In genomic region chr9:470041-470781, GRCh38 we compare ENCODE assay signal across 8 cellular contexts. TPM values are rescaled to one million over a fixed set of nuclear protein-coding genes. Genes with fewer than 3 reads are reported as not detected.
DNase-seq lines count a peak whose midpoint lies in the region; TF ChIP-seq lines count a peak whose summit lies in the region.

No MANE protein-coding gene starts in this region.

- no peaks in the 10 kb centered on the region for H3K9me3 ChIP-seq in MM.1S (replicated peaks; ENCODE audit: insufficient read depth, low read length)

- H3K9ac ChIP-seq in MM.1S (ENCODE audit: low read length): peak overlapping the region; percentile 64

- H3F3A ChIP-seq in MM.1S (ENCODE audit: insufficient read depth, low read length): peaks cover 15% of the 10 kb centered on the region; the same call in 1 of the 2 replicates

- no peaks in the 10 kb centered on the region for H4K20me1 ChIP-seq in MM.1S (ENCODE audit: insufficient read depth, low read length)

- H3K27ac ChIP-seq in MM.1S (ENCODE audit: low read length): peak overlapping the region; percentile 67; the same call in 1 of the 2 replicates

- no peaks in the 10 kb centered on the region for H3K9me2 ChIP-seq in MM.1S (replicated peaks; ENCODE audit: insufficient read depth, low read length)

- no peaks in the 10 kb centered on the region for H3K36me3 ChIP-seq in MM.1S (replicated peaks; ENCODE audit: insufficient read depth, low read length)

- peaks cover 11% of the 10 kb centered on the region for H3K4me1 ChIP-seq in MM.1S (ENCODE audit: low read length)

- in situ Hi-C loops in G401 (cut with HindIII; ENCODE audit: low sequenced_read_pairs): no loop called here

- 0 out of 2 replicates have a peak, but pooled peaks cover 7% of the 10 kb centered on the region for H3K79me2 ChIP-seq in MM.1S (ENCODE audit: low read length)

- peak overlapping the region; percentile 68 for H3K4me3 ChIP-seq in MM.1S (ENCODE audit: low read length)

- DNase-seq in G401 (ENCODE audit: low spot score): peak; percentile 83
- DNase-seq in HCEC 1CT: peak; percentile 53
- peak; percentile 93 for DNase-seq in MM.1S
- DNase-seq in SIG-M5 treated with dmso at 0.1 percent for 504 hours (lab: John Stamatoyannopoulos, UW; ENCODE audit: unreplicated experiment): peak; percentile 65
- peak; percentile 86 for DNase-seq in activated naive CD4-positive, alpha-beta T cell treated with Interleukin-2 at 50 U/mL for 16 hours
- DNase-seq in germinal center (ENCODE audit: low spot score): peak; percentile 98
- DNase-seq in non-pigmented ciliary epithelial cell (ENCODE audit: low read depth): peak; percentile 24
- DNase-seq in superior temporal gyrus (ENCODE audit: extremely low spot score): peak; percentile 84

- peak overlapping the region; percentile 88 for H2AFZ ChIP-seq in MM.1S (ENCODE audit: low read length)

- no peaks in the 10 kb centered on the region for H3K27me3 ChIP-seq in MM.1S (replicated peaks; ENCODE audit: insufficient read depth, low read length)

- peak overlapping the region; percentile 90 for H3K4me2 ChIP-seq in MM.1S (ENCODE audit: low read depth, low read length)

- TF ChIP-seq CTCF in MM.1S (IDR thresholded peaks at IDR 0.05; ENCODE audit: low read length): no peak

RNA-seq across cellular contexts. Expression of gene KANK1, which starts 34.3 kb away (rescaled TPM):
- 0.31 TPM in 1 of 2 replicates, not detected in the other for total RNA-seq in G401 (2014; rRNA removed; shearing (Covaris generic))

Comparison
In these comparisons a context has a peak if more than half of its experiments do, and no peak if none do; other contexts are left out.
1. Peak in every context shown above with its lines: DNase-seq, H3K4me3 ChIP-seq and H3K27ac ChIP-seq.
2. DNase-seq: peak in every context shown above with its lines; median percentile 98 in germinal center; 93 in MM.1S; 86 in activated naive CD4-positive, alpha-beta T cell treated with Interleukin-2 at 50 U/mL for 16 hours; 84 in superior temporal gyrus; 83 in G401; 65 in SIG-M5 treated with dmso at 0.1 percent for 504 hours; 53 in HCEC 1CT; 24 in non-pigmented ciliary epithelial cell.